ENCODE assay signal across 12 cellular contexts in genomic region chr17:12627177-12627629, GRCh38. TPM values are rescaled to one million over a fixed set of nuclear protein-coding genes. Genes with fewer than 3 reads are reported as not detected.
A peak's percentile ranks its signal among the peaks of the same experiment; 100 is the strongest.
DNase-seq lines count a peak whose midpoint lies in the region; ATAC-seq and TF ChIP-seq lines count a peak whose summit lies in the region.
"Had no signal": no experiment of that assay in that cellular context is flagged by ENCODE, and none has a peak within 500 bp of the region (broad histone marks: within the 10 kb centered on the region; RNA-seq: fewer than 3 reads in every experiment).

No MANE protein-coding gene starts in this region.

- ATAC-seq in HG03039 (IDR thresholded peaks at IDR 0.05; ENCODE audit: unreplicated experiment), result no peak
- no peak for ATAC-seq in GM21576 (IDR thresholded peaks at IDR 0.05; ENCODE audit: unreplicated experiment)
- ATAC-seq: lower lobe of right lung had no signal

- H3K4me1 ChIP-seq in uterus, result peaks cover 0 to 13% of the 10 kb centered on the region in 2 donors
- H3K4me1 ChIP-seq: lower lobe of right lung, Peyer's patch had no signal

- in situ Hi-C loops in astrocyte of the spinal cord (cut with HindIII; ENCODE audit: low sequenced_read_pairs), result no loop called here

- intact Hi-C loops in uterus (cut with DNase I; ENCODE audit: low total_unique reads), result no loop called here

- H3K4me3 ChIP-seq in astrocyte of the spinal cord (ENCODE audit: low read depth, low read length), result no peak overlapping the region
- no peak overlapping the region for H3K4me3 ChIP-seq in uterus
- H3K4me3 ChIP-seq: lower lobe of right lung, Peyer's patch had no signal

- no peaks in the 10 kb centered on the region for H3K9me3 ChIP-seq in uterus
- H3K9me3 ChIP-seq: lower lobe of right lung, Peyer's patch had no signal

- DNase-seq in SIG-M5 treated with dmso at 0.1 percent for 504 hours (lab: John Stamatoyannopoulos, UW; ENCODE audit: unreplicated experiment), result peak; percentile 34
- DNase-seq in SIG-M5 (lab: John Stamatoyannopoulos, UW), result no peak
- DNase-seq in astrocyte of the spinal cord (ENCODE audit: low read depth, low spot score), result peak; percentile 92
- peak; percentile 99 for DNase-seq in iris pigment epithelial cell (ENCODE audit: low read depth)
- peak; percentile 54 to 68 for DNase-seq in uterus
- DNase-seq in D341Med (ENCODE audit: low spot score), result no peak
- DNase-seq: 8988T, lower lobe of right lung, NCI-H146, Peyer's patch had no signal

- no peak for TF ChIP-seq CTCF in astrocyte of the spinal cord (IDR thresholded peaks at IDR 0.05; ENCODE audit: low read depth, low read length)
- no peak for TF ChIP-seq CTCF in uterus (IDR thresholded peaks at IDR 0.05)

- H3K36me3 ChIP-seq in uterus, result no peaks in the 10 kb centered on the region
- H3K36me3 ChIP-seq: lower lobe of right lung, Peyer's patch had no signal

- no peaks in the 10 kb centered on the region for H3K27me3 ChIP-seq in uterus
- H3K27me3 ChIP-seq: Peyer's patch had no signal

- H3K27ac ChIP-seq in uterus, result peak overlapping the region; percentile 64 to 66
- H3K27ac ChIP-seq: lower lobe of right lung, Peyer's patch had no signal

- no peak for TF ChIP-seq POLR2A in uterus (IDR thresholded peaks at IDR 0.05)

RNA-seq across cellular contexts. Expression of gene MYOCD, which starts 38.5 kb away (rescaled TPM):
- 10 to 100 TPM in 2 of 4 donors, 1 to 10 TPM in 2; 3.3 to 54.6 (median 14.6) TPM for total RNA-seq in uterus

Comparison
In these comparisons a context has a peak if more than half of its experiments do, and no peak if none do; other contexts are left out.
1. DNase-seq: peak in SIG-M5 treated with dmso at 0.1 percent for 504 hours (single experiment), astrocyte of the spinal cord (single experiment), iris pigment epithelial cell (single experiment) and uterus (2 of 2); none in SIG-M5 (single experiment) and D341Med (single experiment).